ENCODE assay signal across 9 cellular contexts in the genomic region with DNA sequence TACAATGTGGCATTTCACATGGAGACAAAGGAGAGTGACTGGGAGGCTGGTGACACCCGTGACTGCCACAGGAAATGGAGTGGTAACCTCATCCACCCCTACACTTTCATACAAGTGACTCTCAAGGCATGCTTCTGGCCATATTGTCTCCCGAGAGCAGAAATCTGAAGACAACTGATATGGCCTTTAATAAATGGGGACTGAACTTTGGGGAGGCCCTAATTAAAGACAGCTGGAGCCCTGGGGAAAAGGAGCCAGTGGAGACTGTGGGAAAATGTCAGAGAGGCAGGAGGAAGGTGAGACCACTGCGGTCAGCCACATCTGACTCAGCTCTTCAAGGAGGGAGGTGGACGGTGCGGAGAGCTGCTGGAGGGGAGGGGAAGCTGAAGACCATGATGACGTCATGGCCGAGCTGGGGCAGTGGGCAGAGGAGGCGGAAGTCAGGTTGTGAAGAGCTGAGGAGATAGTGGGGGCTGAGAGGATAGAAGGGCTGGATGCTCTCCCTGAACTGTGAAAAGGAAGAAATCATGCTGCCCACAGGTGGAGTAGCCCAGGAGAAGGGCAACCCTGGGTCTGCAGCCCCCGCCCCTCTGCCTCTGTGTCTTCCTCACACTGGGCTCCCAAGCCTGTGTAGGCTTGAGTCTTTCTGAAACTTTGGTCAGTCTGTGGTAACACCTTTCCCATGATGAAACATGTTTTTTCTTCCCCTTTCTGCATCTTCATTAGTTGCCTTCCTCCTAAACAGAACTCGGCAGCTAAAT. TPM values are rescaled to one million over a fixed set of nuclear protein-coding genes. Genes with fewer than 3 reads are reported as not detected.
A peak's percentile ranks its signal among the peaks of the same experiment; 100 is the strongest.
DNase-seq lines count a peak whose midpoint lies in the region; ATAC-seq and TF ChIP-seq lines count a peak whose summit lies in the region.
"Had no signal": no experiment of that assay in that cellular context is flagged by ENCODE, and none has a peak within 500 bp of the region (broad histone marks: within the 10 kb centered on the region; RNA-seq: fewer than 3 reads in every experiment).

No MANE protein-coding gene starts in this region.

- CTCF ChIA-PET in activated CD4-positive, alpha-beta T cell treated with anti-CD3 and anti-CD28 coated beads, Interleukin-2, amount 10 ng/mL, durations not matched to agents 7 days and 5 days (lab: Charles Lee) = interaction anchor here (1.3 kb wide), 1 partner anchor 29 kb away, joined by 3 read pairs; no protein-coding TSS in a partner anchor

- H3K36me3 ChIP-seq in Karpas-422 (ENCODE audit: insufficient read depth, low read length) = no peaks in the 10 kb centered on the region
- H3K36me3 ChIP-seq in colonic mucosa = no peaks in the 10 kb centered on the region

- H3K79me2 ChIP-seq in Karpas-422 (ENCODE audit: low read length) = no peaks in the 10 kb centered on the region

- peaks cover 5% of the 10 kb centered on the region for H3K27me3 Mint-ChIP-seq in activated T-cell treated with anti-CD3 and anti-CD28 coated beads, Interleukin-2, amount 50 U/mL, for 72 hours (ENCODE audit: low read depth)
- H3K27me3 Mint-ChIP-seq in activated CD4-positive, alpha-beta T cell treated with anti-CD3 and anti-CD28 coated beads, Interleukin-2, amount 10 ng/mL, durations not matched to agents 7 days and 5 days = peaks cover 3% of the 10 kb centered on the region

- no peaks in the 10 kb centered on the region for H4K20me1 ChIP-seq in Karpas-422 (ENCODE audit: insufficient read depth, low read depth, low read length)

- TF ChIP-seq CTCF in colonic mucosa (IDR thresholded peaks at IDR 0.05) = no peak

- H3K9me3 Mint-ChIP-seq in stimulated activated effector memory CD8-positive, alpha-beta T cell treated with anti-CD3 and anti-CD28 coated beads, Interleukin-12 subunit alpha, Interleukin-12 subunit beta, amount 100 ng/mL, for 72 hours = no peaks in the 10 kb centered on the region
- H3K9me3 Mint-ChIP-seq in activated T-cell treated with anti-CD3 and anti-CD28 coated beads, Interleukin-2, amount 50 U/mL, for 72 hours = no peaks in the 10 kb centered on the region
- H3K9me3 Mint-ChIP-seq in activated CD4-positive, alpha-beta T cell treated with anti-CD3 and anti-CD28 coated beads, Interleukin-2, amount 10 ng/mL, durations not matched to agents 7 days and 5 days = no peaks in the 10 kb centered on the region

- peaks cover 32% of the 10 kb centered on the region for H3K4me1 ChIP-seq in Karpas-422 (ENCODE audit: low read length)
- H3K4me1 ChIP-seq in colonic mucosa = no peaks in the 10 kb centered on the region

- H2AFZ ChIP-seq in Karpas-422 (ENCODE audit: low read length) = peak overlapping the region; percentile 62

- H3K27ac ChIP-seq in Karpas-422 (ENCODE audit: low read length) (no peak overlapping the region), colonic mucosa (peak overlapping the region; percentile 32)

- DNase-seq in Karpas-422 (no peak), colonic mucosa (no peak), DMS79 (lab: John Stamatoyannopoulos, UW) (no peak)
- no peak for DNase-seq in stimulated activated effector memory CD8-positive, alpha-beta T cell treated with anti-CD3 and anti-CD28 coated beads, Interleukin-12 subunit alpha, Interleukin-12 subunit beta, amount 100 ng/mL, for 72 hours (ENCODE audit: low spot score in 2 of 2)
- DNase-seq in activated T-cell treated with anti-CD3 and anti-CD28 coated beads, Interleukin-2, amount 50 U/mL, for 72 hours = no peak
- no peak for DNase-seq in activated CD4-positive, alpha-beta T cell treated with anti-CD3 and anti-CD28 coated beads, Interleukin-2, amount 10 ng/mL, durations not matched to agents 7 days and 5 days

- no peaks in the 10 kb centered on the region for H3K9me2 ChIP-seq in Karpas-422 (replicated peaks; ENCODE audit: insufficient read depth, low read length)

- H3K4me2 ChIP-seq in Karpas-422 (ENCODE audit: low read depth, low read length, poor library complexity, severe bottlenecking) = no peak overlapping the region

- H3K9ac ChIP-seq in Karpas-422 (ENCODE audit: low read length) (no peak overlapping the region), colonic mucosa (ENCODE audit: low read depth in 2 of 2, low read length in 2 of 2) (no peak overlapping the region)

- peak overlapping the region; percentile 88 for H3K27ac Mint-ChIP-seq in stimulated activated effector memory CD8-positive, alpha-beta T cell treated with anti-CD3 and anti-CD28 coated beads, Interleukin-12 subunit alpha, Interleukin-12 subunit beta, amount 100 ng/mL, for 72 hours
- H3K27ac Mint-ChIP-seq in activated T-cell treated with anti-CD3 and anti-CD28 coated beads, Interleukin-2, amount 50 U/mL, for 72 hours = no peak overlapping the region
- H3K27ac Mint-ChIP-seq in activated CD4-positive, alpha-beta T cell treated with anti-CD3 and anti-CD28 coated beads, Interleukin-2, amount 10 ng/mL, durations not matched to agents 7 days and 5 days = no peak overlapping the region

- H3K9me3 ChIP-seq in Karpas-422 (ENCODE audit: low read length) (no peaks in the 10 kb centered on the region), colonic mucosa (no peaks in the 10 kb centered on the region)

- intact Hi-C loops in colonic mucosa (cut with DNase I) = no loop called here

- POLR2A ChIA-PET in activated CD4-positive, alpha-beta T cell treated with anti-CD3 and anti-CD28 coated beads, Interleukin-2, amount 10 ng/mL, durations not matched to agents 7 days and 5 days (lab: Charles Lee) = no interaction called here

- H3K4me1 Mint-ChIP-seq in stimulated activated effector memory CD8-positive, alpha-beta T cell treated with anti-CD3 and anti-CD28 coated beads, Interleukin-12 subunit alpha, Interleukin-12 subunit beta, amount 100 ng/mL, for 72 hours = peaks cover 14% of the 10 kb centered on the region
- no peaks in the 10 kb centered on the region for H3K4me1 Mint-ChIP-seq in activated T-cell treated with anti-CD3 and anti-CD28 coated beads, Interleukin-2, amount 50 U/mL, for 72 hours (ENCODE audit: low read depth)
- H3K4me1 Mint-ChIP-seq in activated CD4-positive, alpha-beta T cell treated with anti-CD3 and anti-CD28 coated beads, Interleukin-2, amount 10 ng/mL, durations not matched to agents 7 days and 5 days = peaks cover 13% of the 10 kb centered on the region

- H3K36me3 Mint-ChIP-seq in stimulated activated effector memory CD8-positive, alpha-beta T cell treated with anti-CD3 and anti-CD28 coated beads, Interleukin-12 subunit alpha, Interleukin-12 subunit beta, amount 100 ng/mL, for 72 hours = no peaks in the 10 kb centered on the region
- peaks cover 0 to 1% of the 10 kb centered on the region in 2 donors for H3K36me3 Mint-ChIP-seq in activated T-cell treated with anti-CD3 and anti-CD28 coated beads, Interleukin-2, amount 50 U/mL, for 72 hours (ENCODE audit: insufficient read depth in 2 of 2)
- no peaks in the 10 kb centered on the region for H3K36me3 Mint-ChIP-seq in activated CD4-positive, alpha-beta T cell treated with anti-CD3 and anti-CD28 coated beads, Interleukin-2, amount 10 ng/mL, durations not matched to agents 7 days and 5 days (ENCODE audit: low read depth)

- no peaks in the 10 kb centered on the region for H3K27me3 ChIP-seq in Karpas-422 (ENCODE audit: low read length)
- no peaks in the 10 kb centered on the region for H3K27me3 ChIP-seq in colonic mucosa

- H3K4me3 Mint-ChIP-seq in stimulated activated effector memory CD8-positive, alpha-beta T cell treated with anti-CD3 and anti-CD28 coated beads, Interleukin-12 subunit alpha, Interleukin-12 subunit beta, amount 100 ng/mL, for 72 hours = peak overlapping the region; percentile 9
- H3K4me3 Mint-ChIP-seq in activated T-cell treated with anti-CD3 and anti-CD28 coated beads, Interleukin-2, amount 50 U/mL, for 72 hours = no peak overlapping the region
- H3K4me3 Mint-ChIP-seq in activated CD4-positive, alpha-beta T cell treated with anti-CD3 and anti-CD28 coated beads, Interleukin-2, amount 10 ng/mL, durations not matched to agents 7 days and 5 days = no peak overlapping the region

- ATAC-seq in GM19395 (IDR thresholded peaks at IDR 0.05; ENCODE audit: unreplicated experiment) (peak; percentile 57), GM18870 (IDR thresholded peaks at IDR 0.05; ENCODE audit: unreplicated experiment) (no peak)
- ATAC-seq in stimulated activated effector memory CD8-positive, alpha-beta T cell treated with anti-CD3 and anti-CD28 coated beads, Interleukin-12 subunit alpha, Interleukin-12 subunit beta, amount 100 ng/mL, for 72 hours = peak; percentile 55
- no peak for ATAC-seq in activated T-cell treated with anti-CD3 and anti-CD28 coated beads, Interleukin-2, amount 50 U/mL, for 72 hours (replicated peaks in 1 of 2)

- no peak overlapping the region for H3K4me3 ChIP-seq in Karpas-422 (ENCODE audit: low read length)
- no peak overlapping the region for H3K4me3 ChIP-seq in colonic mucosa

RNA-seq across cellular contexts. Expression of a gene that starts 14.0 kb away (rescaled TPM):
- 7.0 and 13.5 TPM in 2 replicates for total RNA-seq in Karpas-422 (2014; rRNA removed; shearing (Covaris generic); ENCODE audit: low replicate concordance)
- 1 to 10 TPM; 2.5 to 9.1 TPM for total RNA-seq in colonic mucosa
- 10 to 100 TPM; 22.6 to 29.5 TPM for total RNA-seq in activated T-cell treated with anti-CD3 and anti-CD28 coated beads, Interleukin-2, amount 50 U/mL, for 72 hours
- 10 to 100 TPM; 15.3 to 15.8 TPM for total RNA-seq in activated CD4-positive, alpha-beta T cell treated with anti-CD3 and anti-CD28 coated beads, Interleukin-2, amount 10 ng/mL, durations not matched to agents 7 days and 5 days

RNA-seq across cellular contexts. Expression of a gene that starts 31.4 kb away (rescaled TPM):
- 93.3 and 238 TPM in 2 replicates for total RNA-seq in Karpas-422 (2014; rRNA removed; shearing (Covaris generic); ENCODE audit: low replicate concordance)
- 100 to 1,000 TPM; 147 to 189 TPM for total RNA-seq in colonic mucosa
- total RNA-seq in activated T-cell treated with anti-CD3 and anti-CD28 coated beads, Interleukin-2, amount 50 U/mL, for 72 hours = 10 to 100 TPM; 79.1 to 80.1 TPM
- total RNA-seq in activated CD4-positive, alpha-beta T cell treated with anti-CD3 and anti-CD28 coated beads, Interleukin-2, amount 10 ng/mL, durations not matched to agents 7 days and 5 days = 100 to 1,000 TPM; 257 to 273 TPM

RNA-seq across cellular contexts. Expression of a gene that starts 48.9 kb away (rescaled TPM):
- not detected in 2 replicates for total RNA-seq in Karpas-422 (2014; rRNA removed; shearing (Covaris generic); ENCODE audit: low replicate concordance)
- total RNA-seq in colonic mucosa = not detected
- total RNA-seq in activated T-cell treated with anti-CD3 and anti-CD28 coated beads, Interleukin-2, amount 50 U/mL, for 72 hours = not detected
- not detected for total RNA-seq in activated CD4-positive, alpha-beta T cell treated with anti-CD3 and anti-CD28 coated beads, Interleukin-2, amount 10 ng/mL, durations not matched to agents 7 days and 5 days
- total RNA-seq: SK-MEL-5 had no signal

Comparison
In these comparisons a context has a peak if more than half of its experiments do, and no peak if none do; other contexts are left out.
1. ATAC-seq: peak in GM19395 (single experiment) and stimulated activated effector memory CD8-positive, alpha-beta T cell treated with anti-CD3 and anti-CD28 coated beads, Interleukin-12 subunit alpha, Interleukin-12 subunit beta, amount 100 ng/mL, for 72 hours (single experiment); none in activated T-cell treated with anti-CD3 and anti-CD28 coated beads, Interleukin-2, amount 50 U/mL, for 72 hours (0 of 2) and GM18870 (single experiment).